ENCODE assay signal across 13 cellular contexts in the genomic region with DNA sequence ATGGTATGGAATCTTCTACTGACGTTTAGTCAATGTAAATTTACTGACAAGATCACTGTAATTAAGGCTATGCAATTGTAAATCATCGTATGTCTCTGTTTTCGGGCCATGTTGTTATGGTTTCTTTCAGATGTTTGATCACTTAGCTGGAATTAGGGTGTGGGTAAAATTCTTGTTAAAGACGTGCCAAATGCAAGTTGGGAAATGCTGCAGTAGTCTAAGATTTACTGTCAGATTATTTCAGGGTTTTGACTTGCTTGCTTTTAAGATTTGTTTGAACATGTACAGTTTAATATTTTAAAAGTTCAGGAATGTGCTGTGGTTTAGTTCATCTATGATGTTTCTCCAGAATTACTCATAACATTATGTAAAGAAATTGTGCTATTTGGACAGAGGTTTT. TPM values are rescaled to one million over a fixed set of nuclear protein-coding genes. Genes with fewer than 3 reads are reported as not detected.
DNase-seq lines count a peak whose midpoint lies in the region; ATAC-seq and TF ChIP-seq lines count a peak whose summit lies in the region.
"Had no signal": no experiment of that assay in that cellular context is flagged by ENCODE, and none has a peak within 500 bp of the region (broad histone marks: within the 10 kb centered on the region; RNA-seq: fewer than 3 reads in every experiment).

No MANE protein-coding gene starts in this region.

- H3K27me3 Mint-ChIP-seq in MCF 10A (ENCODE audit: insufficient read depth, unreplicated experiment) (no peaks in the 10 kb centered on the region), type B pancreatic cell (no peaks in the 10 kb centered on the region)
- H3K27me3 Mint-ChIP-seq in activated T-helper 2 cell treated with anti-CD3 and anti-CD28 coated beads, Interferon-gamma antibody, Interleukin-2, Interleukin-4, amounts not matched to agents 10 μg/mL and 5 μg/mL and 100 μg/mL, durations not matched to agents 14 hours and 24 hours and 36 hours (ENCODE audit: low read depth), result no peaks in the 10 kb centered on the region
- H3K27me3 Mint-ChIP-seq: CD8-positive, alpha-beta memory T cell had no signal

- POLR2A ChIA-PET in MCF 10A (lab: Yijun Ruan, JAX) (interaction anchor here (0.6 to 6.5 kb wide), 20 partner anchors 8 to 848 kb away, joined by 3 to 160 read pairs (median 4); a partner anchor contains a TSS), A673 (lab: Charles Lee; ENCODE audit: low non-redundant PET) (no interaction called here)

- TF ChIP-seq CTCF in MCF 10A (IDR thresholded peaks at IDR 0.05; ENCODE audit: unreplicated experiment) (no peak), breast epithelium (IDR thresholded peaks at IDR 0.05) (no peak), type B pancreatic cell (conservative IDR thresholded peaks at IDR 0.05) (no peak), A673 (conservative IDR thresholded peaks at IDR 0.05; ENCODE audit: low read depth, low read length) (no peak)

- H3K36me3 ChIP-seq in breast epithelium, result no peaks in the 10 kb centered on the region
- no peaks in the 10 kb centered on the region for H3K36me3 ChIP-seq in A673 (ENCODE audit: insufficient read depth, low read length, poor library complexity, severe bottlenecking)

- ATAC-seq in GM18498 (IDR thresholded peaks at IDR 0.05; ENCODE audit: unreplicated experiment), result no peak

- H3K4me1 Mint-ChIP-seq in MCF 10A (ENCODE audit: insufficient read depth, unreplicated experiment) (peaks cover 75% of the 10 kb centered on the region), type B pancreatic cell (ENCODE audit: unreplicated experiment) (peaks cover 34% of the 10 kb centered on the region)
- peaks cover 87% of the 10 kb centered on the region for H3K4me1 Mint-ChIP-seq in activated T-helper 2 cell treated with anti-CD3 and anti-CD28 coated beads, Interferon-gamma antibody, Interleukin-2, Interleukin-4, amounts not matched to agents 10 μg/mL and 5 μg/mL and 100 μg/mL, durations not matched to agents 14 hours and 24 hours and 36 hours (ENCODE audit: low read depth)

- peak overlapping the region; percentile 53 for H3K4me3 Mint-ChIP-seq in MCF 10A (ENCODE audit: unreplicated experiment)
- peak overlapping the region; percentile 78 for H3K4me3 Mint-ChIP-seq in activated T-helper 2 cell treated with anti-CD3 and anti-CD28 coated beads, Interferon-gamma antibody, Interleukin-2, Interleukin-4, amounts not matched to agents 10 μg/mL and 5 μg/mL and 100 μg/mL, durations not matched to agents 14 hours and 24 hours and 36 hours (ENCODE audit: low read depth)
- H3K4me3 Mint-ChIP-seq in type B pancreatic cell, result peak overlapping the region; percentile 39
- H3K4me3 Mint-ChIP-seq: CD8-positive, alpha-beta memory T cell had no signal

- H3K27me3 ChIP-seq in breast epithelium, result no peaks in the 10 kb centered on the region
- no peaks in the 10 kb centered on the region for H3K27me3 ChIP-seq in A673 (replicated peaks; ENCODE audit: insufficient read depth, low read depth, low read length, poor library complexity)

- H3K27ac ChIP-seq in breast epithelium, result no peak overlapping the region
- no peak overlapping the region for H3K27ac ChIP-seq in A673 (ENCODE audit: low read depth, low read length, poor library complexity, severe bottlenecking)
- H3K27ac ChIP-seq: psoas muscle had no signal

- intact Hi-C loops in MCF 10A (cut with micrococcal nuclease) (no loop called here), breast epithelium (cut with DNase I; ENCODE audit: low total_unique reads) (no loop called here), A673 (cut with micrococcal nuclease; ENCODE audit: unreplicated experiment) (no loop called here)
- intact Hi-C loops in activated T-helper 2 cell treated with anti-CD3 and anti-CD28 coated beads, Interferon-gamma antibody, Interleukin-2, Interleukin-4, amounts not matched to agents 10 μg/mL and 5 μg/mL and 100 μg/mL, durations not matched to agents 14 hours and 24 hours and 36 hours (cut with micrococcal nuclease), result loop anchor here (1.0 to 2.0 kb wide), 4 partner anchors 8 to 41 kb away; no protein-coding TSS in a partner anchor

- H3K9me3 ChIP-seq in breast epithelium (no peaks in the 10 kb centered on the region), A673 (ENCODE audit: low read depth, low read length, poor library complexity, severe bottlenecking) (no peaks in the 10 kb centered on the region)
- H3K9me3 ChIP-seq: psoas muscle had no signal

- H3K36me3 Mint-ChIP-seq in MCF 10A (ENCODE audit: insufficient read depth, unreplicated experiment) (no peaks in the 10 kb centered on the region), type B pancreatic cell (peaks cover 12% of the 10 kb centered on the region)
- peaks cover 68% of the 10 kb centered on the region for H3K36me3 Mint-ChIP-seq in activated T-helper 2 cell treated with anti-CD3 and anti-CD28 coated beads, Interferon-gamma antibody, Interleukin-2, Interleukin-4, amounts not matched to agents 10 μg/mL and 5 μg/mL and 100 μg/mL, durations not matched to agents 14 hours and 24 hours and 36 hours (ENCODE audit: low read depth)

- BruUV-seq in MCF 10A (replicated peaks; lab: Mats Ljungman, UMichigan), result no TSS peak
- BruUV-seq in A673 (replicated peaks; lab: Mats Ljungman, UMichigan), result no TSS peak

- H3K9me3 Mint-ChIP-seq in MCF 10A (ENCODE audit: unreplicated experiment) (no peaks in the 10 kb centered on the region), type B pancreatic cell (peaks cover 4% of the 10 kb centered on the region)
- H3K9me3 Mint-ChIP-seq in activated T-helper 2 cell treated with anti-CD3 and anti-CD28 coated beads, Interferon-gamma antibody, Interleukin-2, Interleukin-4, amounts not matched to agents 10 μg/mL and 5 μg/mL and 100 μg/mL, durations not matched to agents 14 hours and 24 hours and 36 hours, result peaks cover 7% of the 10 kb centered on the region
- H3K9me3 Mint-ChIP-seq: CD8-positive, alpha-beta memory T cell had no signal

- no peak overlapping the region for H3K4me3 ChIP-seq in breast epithelium
- no peak overlapping the region for H3K4me3 ChIP-seq in A673 (ENCODE audit: low read depth, low read length, poor library complexity, severe bottlenecking)
- H3K4me3 ChIP-seq: psoas muscle had no signal

- DNase-seq in MCF 10A (ENCODE audit: unreplicated experiment) (peak; percentile 81), breast epithelium (ENCODE audit: low spot score in 2 of 2) (no peak), hepatic stellate cell (ENCODE audit: low spot score) (peak; percentile 6), type B pancreatic cell (ENCODE audit: extremely low spot score, unreplicated experiment) (no peak), A673 (ENCODE audit: low spot score) (no peak), mesenteric fat pad (ENCODE audit: low spot score) (no peak)
- no peak for DNase-seq in activated T-helper 2 cell treated with anti-CD3 and anti-CD28 coated beads, Interferon-gamma antibody, Interleukin-2, Interleukin-4, amounts not matched to agents 10 μg/mL and 5 μg/mL and 100 μg/mL, durations not matched to agents 14 hours and 24 hours and 36 hours (ENCODE audit: low spot score)
- DNase-seq: CD8-positive, alpha-beta memory T cell; effector CD4-positive, alpha-beta T cell; kidney; NCI-H1048; psoas muscle had no signal

- H3K4me1 ChIP-seq in breast epithelium (no peaks in the 10 kb centered on the region), A673 (ENCODE audit: insufficient read depth, low read length, poor library complexity, severe bottlenecking) (peaks cover 7% of the 10 kb centered on the region)

- TF ChIP-seq POLR2A in breast epithelium (IDR thresholded peaks at IDR 0.05), result no peak

- H3K27ac Mint-ChIP-seq in MCF 10A (ENCODE audit: low read depth, unreplicated experiment), result peak overlapping the region; percentile 100
- peak overlapping the region; percentile 95 for H3K27ac Mint-ChIP-seq in activated T-helper 2 cell treated with anti-CD3 and anti-CD28 coated beads, Interferon-gamma antibody, Interleukin-2, Interleukin-4, amounts not matched to agents 10 μg/mL and 5 μg/mL and 100 μg/mL, durations not matched to agents 14 hours and 24 hours and 36 hours
- H3K27ac Mint-ChIP-seq in type B pancreatic cell, result peak overlapping the region; percentile 86
- H3K27ac Mint-ChIP-seq: CD8-positive, alpha-beta memory T cell had no signal

- CTCF ChIA-PET in MCF 10A (lab: Yijun Ruan, JAX), result no interaction called here
- CTCF ChIA-PET in A673 (lab: Charles Lee), result no interaction called here

RNA-seq across cellular contexts. Expression of a gene that starts 10.8 kb away (rescaled TPM):
- total RNA-seq in MCF 10A (2022) (66.0 and 81.6 TPM in 2 replicates), breast epithelium (10 to 100 TPM; 15.8 to 26.5 (median 22.6) TPM), type B pancreatic cell (ENCODE audit: low replicate concordance) (41.7 and 97.5 TPM in 2 replicates), A673 (2021) (29.6 and 34.0 TPM in 2 replicates), mesenteric fat pad (19.1 TPM)
- 227 and 231 TPM in 2 replicates for total RNA-seq in activated T-helper 2 cell treated with anti-CD3 and anti-CD28 coated beads, Interferon-gamma antibody, Interleukin-2, Interleukin-4, amounts not matched to agents 10 μg/mL and 5 μg/mL and 100 μg/mL, durations not matched to agents 14 hours and 24 hours and 36 hours

Comparison
In these comparisons a context has a peak if more than half of its experiments do, and no peak if none do; other contexts are left out.
1. DNase-seq: peak in MCF 10A (single experiment) and hepatic stellate cell (single experiment); none in breast epithelium (0 of 2), activated T-helper 2 cell treated with anti-CD3 and anti-CD28 coated beads, Interferon-gamma antibody, Interleukin-2, Interleukin-4, amounts not matched to agents 10 μg/mL and 5 μg/mL and 100 μg/mL, durations not matched to agents 14 hours and 24 hours and 36 hours (single experiment), type B pancreatic cell (single experiment), A673 (single experiment) and mesenteric fat pad (single experiment).
2. Peak in every context shown above with its lines, with median percentiles within 50 percentile points of each other: H3K27ac Mint-ChIP-seq and H3K4me3 Mint-ChIP-seq.